ENCODE assay signal across 8 cellular contexts in the genomic region with DNA sequence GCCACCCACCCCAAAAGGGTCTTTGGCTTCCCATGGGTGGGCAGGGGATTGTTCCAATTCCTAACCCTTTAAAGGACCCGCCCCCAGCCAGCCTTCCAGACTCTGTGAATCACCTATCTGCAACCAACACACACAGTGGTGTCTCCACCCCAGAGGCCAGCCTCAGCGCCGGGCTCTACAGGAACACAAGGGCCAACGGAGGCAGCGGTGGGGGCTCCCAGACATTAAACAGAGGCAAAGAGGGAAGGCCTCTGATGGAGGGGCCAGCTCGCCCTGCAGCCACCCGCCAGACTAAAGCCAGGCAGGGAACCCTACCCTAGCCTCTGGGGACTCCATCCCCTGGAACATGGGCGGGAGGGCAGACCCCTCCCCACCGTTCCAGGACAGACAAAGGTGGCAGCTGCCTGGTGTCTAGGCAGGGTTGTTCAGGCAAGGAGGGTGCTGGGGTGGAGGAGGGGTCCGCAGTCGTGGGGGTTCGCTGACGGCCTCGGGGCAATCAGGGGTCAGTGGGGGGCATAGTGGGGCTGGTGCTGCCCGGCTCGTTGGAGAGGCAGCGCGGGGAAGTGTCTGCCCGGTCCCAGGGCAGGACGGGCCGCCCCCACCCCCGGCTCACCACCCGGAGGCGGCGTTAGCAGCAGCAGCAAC. TPM values are rescaled to one million over a fixed set of nuclear protein-coding genes. Genes with fewer than 3 reads are reported as not detected.
DNase-seq lines count a peak whose midpoint lies in the region; ATAC-seq and TF ChIP-seq lines count a peak whose summit lies in the region.

No MANE protein-coding gene starts in this region.

- no peak for TF ChIP-seq RAD21 in IMR-90 (IDR thresholded peaks at IDR 0.05; ENCODE audit: low read length)

- peak overlapping the region; percentile 23; the same call in 1 of the 2 replicates for H4K5ac ChIP-seq in IMR-90 (ENCODE audit: low read depth, low read length)

- peak overlapping the region; percentile 26; the same call in 1 of the 2 replicates for H3K18ac ChIP-seq in IMR-90 (ENCODE audit: low read depth, low read length)

- peak overlapping the region; percentile 92 for H4K91ac ChIP-seq in IMR-90 (ENCODE audit: insufficient read depth, low read depth, low read length)

- peak overlapping the region; percentile 92; the same call in 1 of the 2 replicates for H3K23ac ChIP-seq in IMR-90 (ENCODE audit: low read depth, low read length)

- intact Hi-C loops in IMR-90 (cut with micrococcal nuclease): no loop called here
- intact Hi-C loops in MCF 10A (cut with micrococcal nuclease): loop anchor here (1.0 kb wide), 1 partner anchor 31 kb away; no protein-coding TSS in a partner anchor

- peak overlapping the region; percentile 81 for H3K9ac ChIP-seq in IMR-90 (ENCODE audit: low read depth, low read length)

- H3K4me3 ChIP-seq in IMR-90 (ENCODE audit: insufficient read depth, low read depth, low read length): peak overlapping the region; percentile 70
- H3K4me3 ChIP-seq in kidney epithelial cell (ENCODE audit: low read depth, low read length): peak overlapping the region; percentile 78

- no peak for TF ChIP-seq CTCF in IMR-90 (conservative IDR thresholded peaks at IDR 0.05; ENCODE audit: low read depth, low read length)
- TF ChIP-seq CTCF in MCF 10A (IDR thresholded peaks at IDR 0.05; ENCODE audit: unreplicated experiment): no peak
- TF ChIP-seq CTCF in kidney epithelial cell (IDR thresholded peaks at IDR 0.05; ENCODE audit: insufficient read depth, low read length, poor library complexity, severe bottlenecking): no peak

- peak overlapping the region; percentile 37; the same call in 1 of the 3 replicates for H2BK15ac ChIP-seq in IMR-90 (ENCODE audit: low read depth, low read length)

- no CpG with 5 or more reads among the region's 25 CpGs for WGBS in IMR-90 (ENCODE audit: extremely low coverage in 2 of 2, insufficient read length in 1 of 2), 2 experiments

- peak overlapping the region; percentile 100 for H2AK9ac ChIP-seq in IMR-90 (replicated peaks; ENCODE audit: low read depth, low read length, poor library complexity)

- H3K36me3 ChIP-seq in IMR-90 (ENCODE audit: control insufficient read depth, insufficient read depth, low read length) (peaks cover 10% of the 10 kb centered on the region), kidney epithelial cell (ENCODE audit: control insufficient read depth, insufficient read depth, low read length) (peaks cover 1% of the 10 kb centered on the region)

- POLR2A ChIA-PET in IMR-90 (lab: Charles Lee; ENCODE audit: unreplicated experiment): no interaction called here
- POLR2A ChIA-PET in MCF 10A (lab: Yijun Ruan, JAX): interaction anchor here (0.7 to 2.9 kb wide), 6 partner anchors 16 to 235 kb away, joined by 3 to 11 read pairs (median 5); partner anchors contain the start of genes CCDC51 and TMA7

- H3K4ac ChIP-seq in IMR-90 (ENCODE audit: low read depth, low read length): peak overlapping the region; percentile 95

- H3K36me3 Mint-ChIP-seq in MCF 10A (ENCODE audit: insufficient read depth, unreplicated experiment): peaks cover 11% of the 10 kb centered on the region
- H3K36me3 Mint-ChIP-seq in stimulated activated naive CD8-positive, alpha-beta T cell treated with anti-CD3 and anti-CD28 coated beads, Interleukin-15, Interleukin-2, amounts not matched to agents 100 ng/mL and 50 ng/mL, for 24 hours (ENCODE audit: low read depth): peaks cover 13% of the 10 kb centered on the region

- peak overlapping the region; percentile 82 for H3K4me2 ChIP-seq in IMR-90 (ENCODE audit: low read depth, low read length)

- peak overlapping the region; percentile 71 for H2BK120ac ChIP-seq in IMR-90 (ENCODE audit: low read depth, low read length)

- ATAC-seq in IMR-90 (ENCODE audit: low read depth): peak; percentile 56

- DNase-seq in AG08396 (ENCODE audit: low spot score) (peak; percentile 75), IMR-90 (peak; percentile 42), MCF 10A (ENCODE audit: unreplicated experiment) (peak; percentile 45), kidney epithelial cell (ENCODE audit: low read depth) (peak; percentile 12), HuH-7.5 (ENCODE audit: low spot score) (no peak), A172 (ENCODE audit: low spot score) (no peak)
- DNase-seq in stimulated activated CD4-positive, alpha-beta T cell treated with anti-CD3 and anti-CD28 coated beads, Interleukin-15, amount 100 ng/mL, for 24 hours: no peak

- H2BK20ac ChIP-seq in IMR-90 (ENCODE audit: low read depth, low read length): 0 out of 2 replicates have a peak overlapping the region, but pooled peaks have one; percentile 48

- in situ Hi-C loops in IMR-90 (cut with MboI; ENCODE audit: low sequenced_read_pairs): no loop called here

- H3K9me1 ChIP-seq in IMR-90 (ENCODE audit: insufficient read depth, low read length): peaks cover 25% of the 10 kb centered on the region

- peaks cover 13 to 47% of the 10 kb centered on the region in 2 experiments; a peak in 3 of 4 replicates for H3K79me1 ChIP-seq in IMR-90 (ENCODE audit: low read depth in 1 of 2, low read length in 2 of 2)

- no peaks in the 10 kb centered on the region for H3K27me3 Mint-ChIP-seq in MCF 10A (ENCODE audit: insufficient read depth, unreplicated experiment)
- no peaks in the 10 kb centered on the region for H3K27me3 Mint-ChIP-seq in stimulated activated naive CD8-positive, alpha-beta T cell treated with anti-CD3 and anti-CD28 coated beads, Interleukin-15, Interleukin-2, amounts not matched to agents 100 ng/mL and 50 ng/mL, for 24 hours

- TF ChIP-seq POLR2A in IMR-90 (IDR thresholded peaks at IDR 0.05; ENCODE audit: low read depth, low read length): no peak

- peak overlapping the region; percentile 98 for H2AFZ ChIP-seq in IMR-90 (replicated peaks; ENCODE audit: low read length, poor library complexity)

- CTCF ChIA-PET in IMR-90 (lab: Yijun Ruan, JAX) (no interaction called here), MCF 10A (lab: Yijun Ruan, JAX) (interaction anchor here (0.6 to 1.0 kb wide), 2 partner anchors 31 to 39 kb away, joined by 3 to 4 read pairs; no protein-coding TSS in a partner anchor)

- peak overlapping the region; percentile 25 for H3K27ac Mint-ChIP-seq in MCF 10A (ENCODE audit: low read depth, unreplicated experiment)
- H3K27ac Mint-ChIP-seq in stimulated activated naive CD8-positive, alpha-beta T cell treated with anti-CD3 and anti-CD28 coated beads, Interleukin-15, Interleukin-2, amounts not matched to agents 100 ng/mL and 50 ng/mL, for 24 hours: peak overlapping the region; percentile 63

- peak overlapping the region; percentile 86 to 87 for H4K8ac ChIP-seq in IMR-90 (ENCODE audit: low read depth in 2 of 2, low read length in 2 of 2)

- peak overlapping the region; percentile 85 for H2AK5ac ChIP-seq in IMR-90 (ENCODE audit: low read depth, low read length)

- no peaks in the 10 kb centered on the region for H3K27me3 ChIP-seq in IMR-90 (ENCODE audit: control insufficient read depth, insufficient read depth, low read length)
- no peaks in the 10 kb centered on the region for H3K27me3 ChIP-seq in kidney epithelial cell (ENCODE audit: control insufficient read depth, insufficient read depth, low read length)

- BruUV-seq in IMR-90 (replicated peaks; lab: Mats Ljungman, UMichigan): no TSS peak
- BruUV-seq in MCF 10A (replicated peaks; lab: Mats Ljungman, UMichigan): TSS peak; percentile 25

- peak overlapping the region; percentile 70 for H3K4me3 Mint-ChIP-seq in MCF 10A (ENCODE audit: unreplicated experiment)
- peak overlapping the region; percentile 80 for H3K4me3 Mint-ChIP-seq in stimulated activated naive CD8-positive, alpha-beta T cell treated with anti-CD3 and anti-CD28 coated beads, Interleukin-15, Interleukin-2, amounts not matched to agents 100 ng/mL and 50 ng/mL, for 24 hours

- dilution Hi-C loops in IMR-90 (cut with HindIII; ENCODE audit: low sequenced_read_pairs, unreplicated experiment): no loop called here

- peak overlapping the region; percentile 78 for H3K27ac ChIP-seq in IMR-90 (ENCODE audit: insufficient read depth, low read length)

- peak overlapping the region; percentile 62 for H2BK5ac ChIP-seq in IMR-90 (ENCODE audit: low read depth, low read length, poor library complexity, severe bottlenecking)

- peak overlapping the region; percentile 98 for H3K14ac ChIP-seq in IMR-90 (replicated peaks; ENCODE audit: low read depth, low read length)

- no peaks in the 10 kb centered on the region for H3K9me3 Mint-ChIP-seq in MCF 10A (ENCODE audit: unreplicated experiment)
- no peaks in the 10 kb centered on the region for H3K9me3 Mint-ChIP-seq in stimulated activated naive CD8-positive, alpha-beta T cell treated with anti-CD3 and anti-CD28 coated beads, Interleukin-15, Interleukin-2, amounts not matched to agents 100 ng/mL and 50 ng/mL, for 24 hours

- H3K56ac ChIP-seq in IMR-90 (ENCODE audit: extremely low read depth, insufficient read depth, low read length): peak overlapping the region; percentile 59; the same call in 1 of the 2 replicates

- H4K20me1 ChIP-seq in IMR-90 (ENCODE audit: insufficient read depth, low read length): no peaks in the 10 kb centered on the region; the same call in 1 of the 2 replicates

- peaks cover 14% of the 10 kb centered on the region for H3K4me1 ChIP-seq in IMR-90 (ENCODE audit: control insufficient read depth, insufficient read depth, low read length)

- no peaks in the 10 kb centered on the region for H3K9me3 ChIP-seq in IMR-90 (ENCODE audit: control insufficient read depth, insufficient read depth, low read length)

- peaks cover 32% of the 10 kb centered on the region for H3K4me1 Mint-ChIP-seq in MCF 10A (ENCODE audit: insufficient read depth, unreplicated experiment)
- H3K4me1 Mint-ChIP-seq in stimulated activated naive CD8-positive, alpha-beta T cell treated with anti-CD3 and anti-CD28 coated beads, Interleukin-15, Interleukin-2, amounts not matched to agents 100 ng/mL and 50 ng/mL, for 24 hours (ENCODE audit: low read depth): peaks cover 52% of the 10 kb centered on the region

RNA-seq across cellular contexts. Expression of gene SHISA5, which starts 0.4 kb away (rescaled TPM):
- total RNA-seq in IMR-90 (2012; rRNA removed) (82.3 and 88.6 TPM in 2 replicates), MCF 10A (2022) (131 and 170 TPM in 2 replicates), kidney epithelial cell (231 and 248 TPM in 2 replicates)
- 162 and 181 TPM in 2 replicates for polyA plus RNA-seq in IMR-90 (2012; rRNA removed)
- polyA plus RNA-seq in IMR-90 (2012; cell fraction: cytosol; rRNA removed): 139 and 294 TPM in 2 replicates
- 81.3 and 139 TPM in 2 replicates for polyA plus RNA-seq in IMR-90 (2012; cell fraction: nucleus; rRNA removed; ENCODE audit: low replicate concordance)
- total RNA-seq in A172 (2014; rRNA removed; shearing (Covaris generic)): 143 and 147 TPM in 2 replicates

RNA-seq across cellular contexts. Expression of gene PFKFB4, which starts 53.1 kb away (rescaled TPM):
- total RNA-seq in IMR-90 (2012; rRNA removed) (16.1 and 17.0 TPM in 2 replicates), MCF 10A (2022) (3.4 and 4.6 TPM in 2 replicates), kidney epithelial cell (22.4 and 24.1 TPM in 2 replicates)
- 14.8 and 16.9 TPM in 2 replicates for polyA plus RNA-seq in IMR-90 (2012; rRNA removed)
- 11.1 and 15.7 TPM in 2 replicates for polyA plus RNA-seq in IMR-90 (2012; cell fraction: cytosol; rRNA removed)
- 53.9 and 57.6 TPM in 2 replicates for polyA plus RNA-seq in IMR-90 (2012; cell fraction: nucleus; rRNA removed; ENCODE audit: low replicate concordance)
- total RNA-seq in A172 (2014; rRNA removed; shearing (Covaris generic)): 7.6 and 8.4 TPM in 2 replicates

RNA-seq across cellular contexts. Expression of gene ATRIP, which starts 57.0 kb away (rescaled TPM):
- total RNA-seq in IMR-90 (2012; rRNA removed): 7.2 and 10.8 TPM in 2 replicates
- polyA plus RNA-seq in IMR-90 (2012; rRNA removed): 6.8 and 7.2 TPM in 2 replicates
- 3.8 and 4.0 TPM in 2 replicates for polyA plus RNA-seq in IMR-90 (2012; cell fraction: cytosol; rRNA removed)
- 8.2 and 14.4 TPM in 2 replicates for polyA plus RNA-seq in IMR-90 (2012; cell fraction: nucleus; rRNA removed; ENCODE audit: low replicate concordance)
- total RNA-seq in MCF 10A (2022): 8.6 and 9.1 TPM in 2 replicates
- total RNA-seq in kidney epithelial cell: 5.7 and 6.8 TPM in 2 replicates
- 8.1 and 14.6 TPM in 2 replicates for total RNA-seq in A172 (2014; rRNA removed; shearing (Covaris generic))

Comparison
In these comparisons a context has a peak if more than half of its experiments do, and no peak if none do; other contexts are left out.
1. DNase-seq: peak in AG08396 (single experiment), IMR-90 (single experiment), MCF 10A (single experiment) and kidney epithelial cell (single experiment); none in HuH-7.5 (single experiment), stimulated activated CD4-positive, alpha-beta T cell treated with anti-CD3 and anti-CD28 coated beads, Interleukin-15, amount 100 ng/mL, for 24 hours (single experiment) and A172 (single experiment).